27 cellular contexts compared by ENCODE assay signal in the genomic region with DNA sequence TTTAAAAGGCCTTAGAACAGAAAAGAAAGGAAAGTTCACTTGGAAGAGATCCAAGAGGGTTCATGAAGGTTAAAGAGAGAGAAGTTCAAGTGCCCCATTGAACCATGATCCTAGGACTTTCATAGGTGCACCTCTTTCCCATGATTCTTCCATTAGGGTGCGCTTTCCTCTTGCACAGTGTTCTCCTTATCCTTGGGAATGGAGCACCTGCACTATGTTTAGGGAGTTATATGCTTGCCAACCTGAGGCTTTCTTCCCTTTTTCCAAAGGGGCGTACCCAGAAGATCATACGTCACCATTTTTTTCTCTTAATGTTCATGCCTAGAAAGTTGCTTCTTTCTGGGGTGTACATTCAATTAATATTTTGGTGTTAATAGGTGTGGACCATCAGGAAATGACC.
"Had no signal": no experiment of that assay in that cellular context is flagged by ENCODE, and none has a peak within 500 bp of the region (broad histone marks: within the 10 kb centered on the region; RNA-seq: fewer than 3 reads in every experiment).

No MANE protein-coding gene starts in this region.

- H3K4me1 ChIP-seq: colonic mucosa, esophagus muscularis mucosa, esophagus squamous epithelium, foreskin keratinocyte, gastrocnemius medialis, gastroesophageal sphincter, heart left ventricle, heart right ventricle had no signal

- H3K27ac ChIP-seq: colonic mucosa, coronary artery, dorsolateral prefrontal cortex, epithelial cell of prostate, esophagus muscularis mucosa, esophagus squamous epithelium, foreskin keratinocyte, gastrocnemius medialis, gastroesophageal sphincter, heart left ventricle, heart right ventricle had no signal

- H3K27me3 ChIP-seq: colonic mucosa, esophagus muscularis mucosa, esophagus squamous epithelium, foreskin keratinocyte, gastrocnemius medialis, gastroesophageal sphincter, heart left ventricle, heart right ventricle had no signal

- H3K9me3 ChIP-seq: colonic mucosa, esophagus muscularis mucosa, esophagus squamous epithelium, gastrocnemius medialis, gastroesophageal sphincter had no signal

- ATAC-seq: effector memory CD8-positive, alpha-beta T cell; esophagus mucosa; foreskin keratinocyte; gastrocnemius medialis; gastroesophageal sphincter; heart left ventricle; heart right ventricle had no signal

- DNase-seq: colonic mucosa; cortex of kidney; dermis blood vessel endothelial cell; dorsolateral prefrontal cortex; effector CD4-positive, alpha-beta T cell; effector CD8-positive, alpha-beta T cell; effector memory CD4-positive, alpha-beta T cell; effector memory CD8-positive, alpha-beta T cell; endodermal cell; erythroblast; esophagus squamous epithelium; foreskin fibroblast; foreskin keratinocyte; foreskin melanocyte; gastrocnemius medialis; glutamatergic neuron; head of caudate nucleus; heart left ventricle; heart right ventricle had no signal

- H3K36me3 ChIP-seq: colonic mucosa, esophagus muscularis mucosa, esophagus squamous epithelium, gastrocnemius medialis, gastroesophageal sphincter, heart left ventricle, heart right ventricle had no signal

- H3K4me3 ChIP-seq: colonic mucosa, coronary artery, dorsolateral prefrontal cortex, esophagus muscularis mucosa, esophagus squamous epithelium, gastrocnemius medialis, gastroesophageal sphincter, heart left ventricle, heart right ventricle had no signal

- FAIRE-seq: endometrium, endothelial cell of umbilical vein, frontal cortex had no signal
